ENCODE assay signal across 21 cellular contexts in the genomic region with DNA sequence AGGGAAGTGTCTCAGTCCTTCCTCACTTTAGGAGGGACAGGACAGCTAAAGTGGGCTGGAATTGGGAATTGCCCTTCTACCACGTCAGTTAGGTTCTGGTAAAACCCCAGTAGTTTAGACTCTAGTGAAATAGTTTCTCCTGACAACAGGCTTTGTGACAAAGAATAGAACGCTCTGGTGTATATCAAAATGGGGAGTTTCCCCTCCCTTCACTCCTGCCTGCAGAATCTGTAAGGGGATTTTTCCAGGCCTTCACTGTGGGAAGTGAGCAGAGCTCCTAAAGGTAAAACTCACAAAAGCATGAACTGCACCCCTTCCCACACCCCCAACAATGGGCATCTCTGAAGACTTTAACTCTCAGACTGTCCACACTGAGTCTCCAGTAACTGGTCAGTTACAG.
A peak's percentile ranks its signal among the peaks of the same experiment; 100 is the strongest.
DNase-seq lines count a peak whose midpoint lies in the region; ATAC-seq and TF ChIP-seq lines count a peak whose summit lies in the region.
"Had no signal": no experiment of that assay in that cellular context is flagged by ENCODE, and none has a peak within 500 bp of the region (broad histone marks: within the 10 kb centered on the region; RNA-seq: fewer than 3 reads in every experiment).

No MANE protein-coding gene starts in this region.

- H3K27ac ChIP-seq in A673 (ENCODE audit: low read depth, low read length, poor library complexity, severe bottlenecking), result no peak overlapping the region
- H3K27ac ChIP-seq: 22Rv1; BLaER1 treated with 17β-estradiol and CSF1 and Interleukin-3, amounts not matched to agents 10 nM and 100 nM had no signal

- H3K4me3 ChIP-seq in GM12865 (ENCODE audit: low read depth, low read length) (no peak overlapping the region), A673 (ENCODE audit: low read depth, low read length, poor library complexity, severe bottlenecking) (no peak overlapping the region)
- H3K4me3 ChIP-seq: BLaER1 treated with 17β-estradiol and CSF1 and Interleukin-3, amounts not matched to agents 10 nM and 100 nM had no signal

- BruUV-seq in A673 (replicated peaks; lab: Mats Ljungman, UMichigan), result no TSS peak

- TF ChIP-seq CTCF in GM12865 (IDR thresholded peaks at IDR 0.05; ENCODE audit: insufficient read depth, low read depth, low read length, missing control alignments), result no peak
- TF ChIP-seq CTCF in A673 (conservative IDR thresholded peaks at IDR 0.05; ENCODE audit: low read depth, low read length), result no peak

- CTCF ChIA-PET in A673 (lab: Charles Lee), result no interaction called here

- no peaks in the 10 kb centered on the region for H3K36me3 ChIP-seq in A673 (ENCODE audit: insufficient read depth, low read length, poor library complexity, severe bottlenecking)
- H3K36me3 ChIP-seq: BE2C; BLaER1 treated with 17β-estradiol and CSF1 and Interleukin-3, amounts not matched to agents 10 nM and 100 nM had no signal

- no peaks in the 10 kb centered on the region for H3K27me3 ChIP-seq in A673 (replicated peaks; ENCODE audit: insufficient read depth, low read depth, low read length, poor library complexity)
- H3K27me3 ChIP-seq: BE2C; BLaER1 treated with 17β-estradiol and CSF1 and Interleukin-3, amounts not matched to agents 10 nM and 100 nM had no signal

- no peaks in the 10 kb centered on the region for H3K4me1 ChIP-seq in A673 (ENCODE audit: insufficient read depth, low read length, poor library complexity, severe bottlenecking)
- H3K4me1 ChIP-seq: BE2C; BLaER1 treated with 17β-estradiol and CSF1 and Interleukin-3, amounts not matched to agents 10 nM and 100 nM had no signal

- peak; percentile 9 for DNase-seq in GM12865 (ENCODE audit: low read depth)
- no peak for DNase-seq in activated gamma-delta T cell treated with Interleukin-2 at 50 U/mL for 16 hours
- DNase-seq in A673 (ENCODE audit: low spot score), result no peak
- DNase-seq in kidney tubule cell (ENCODE audit: low spot score), result no peak
- DNase-seq in activated CD4-positive, alpha-beta T cell treated with anti-CD3 and anti-CD28 coated beads, Interleukin-2, amount 50 U/mL, for 4 hours, result no peak
- DNase-seq: ACHN; AML-193; BE2C; CD4-positive, alpha-beta T cell; CD8-positive, alpha-beta memory T cell; DMS 273 treated with DMSO at 0.1 percent for 48 hours; DMS79; EL; GDM1; H7; HCEC 1CT had no signal

- H3K9me3 ChIP-seq in A673 (ENCODE audit: low read depth, low read length, poor library complexity, severe bottlenecking), result peaks cover 39% of the 10 kb centered on the region
- H3K9me3 ChIP-seq: BE2C had no signal

- intact Hi-C loops in A673 (cut with micrococcal nuclease; ENCODE audit: unreplicated experiment), result no loop called here

- ATAC-seq in GM21717 (IDR thresholded peaks at IDR 0.05; ENCODE audit: unreplicated experiment) (peak; percentile 63), HG02852 (IDR thresholded peaks at IDR 0.05; ENCODE audit: unreplicated experiment) (peak; percentile 84), HG03432 (IDR thresholded peaks at IDR 0.05; ENCODE audit: unreplicated experiment) (peak; percentile 84)

- POLR2A ChIA-PET in A673 (lab: Charles Lee; ENCODE audit: low non-redundant PET), result no interaction called here
